8 cellular contexts compared by ENCODE assay signal in genomic region chr21:32612999-32613337, GRCh38. TPM values are rescaled to one million over a fixed set of nuclear protein-coding genes. Genes with fewer than 3 reads are reported as not detected.
DNase-seq lines count a peak whose midpoint lies in the region; ATAC-seq, FAIRE-seq and TF ChIP-seq lines count a peak whose summit lies in the region.

No MANE protein-coding gene starts in this region.

- no peak for TF ChIP-seq CTCF in cardiac muscle cell (IDR thresholded peaks at IDR 0.05; ENCODE audit: low read depth, low read length)
- TF ChIP-seq CTCF in bronchial epithelial cell (IDR thresholded peaks at IDR 0.05; ENCODE audit: insufficient read depth, low read length, severe bottlenecking), result no peak

- H2BK5ac ChIP-seq in mesendoderm (ENCODE audit: low read length), result no peak overlapping the region

- H3K79me2 ChIP-seq in mesendoderm (ENCODE audit: control insufficient read depth, insufficient read depth, low read length), result peaks cover 6% of the 10 kb centered on the region

- no peak for FAIRE-seq in bronchial epithelial cell (lab: Jason Lieb, UNC)

- H3K9me3 ChIP-seq in cardiac muscle cell (ENCODE audit: low read depth), result no peaks in the 10 kb centered on the region
- no peaks in the 10 kb centered on the region for H3K9me3 ChIP-seq in aorta (ENCODE audit: control insufficient read depth, low read length)

- peaks cover 3% of the 10 kb centered on the region for H3K79me1 ChIP-seq in mesendoderm (ENCODE audit: low read length)

- H3K18ac ChIP-seq in mesendoderm (ENCODE audit: low read length), result peak overlapping the region; percentile 16

- no peak overlapping the region for H2AK5ac ChIP-seq in mesendoderm (ENCODE audit: low read length)

- no peaks in the 10 kb centered on the region for H3K4me1 ChIP-seq in cardiac muscle cell (ENCODE audit: low read depth)
- H3K4me1 ChIP-seq in mesendoderm (ENCODE audit: control insufficient read depth, low read depth, low read length), result no peaks in the 10 kb centered on the region
- H3K4me1 ChIP-seq in aorta (ENCODE audit: control insufficient read depth in 1 of 2, insufficient read depth in 2 of 2, low read length in 2 of 2), result no peaks in the 10 kb centered on the region

- peak overlapping the region; percentile 94 for H3K27ac ChIP-seq in cardiac muscle cell
- no peak overlapping the region for H3K27ac ChIP-seq in mesendoderm (ENCODE audit: low read depth, low read length)
- peak overlapping the region; percentile 7 to 48 for H3K27ac ChIP-seq in aorta (ENCODE audit: low read depth in 1 of 2, low read length in 2 of 2)

- H3K36me3 ChIP-seq in cardiac muscle cell (no peaks in the 10 kb centered on the region), bronchial epithelial cell (ENCODE audit: control insufficient read depth, insufficient read depth, low read length) (no peaks in the 10 kb centered on the region), mesendoderm (ENCODE audit: control insufficient read depth, insufficient read depth, low read length) (no peaks in the 10 kb centered on the region), aorta (ENCODE audit: control insufficient read depth in 1 of 2, insufficient read depth in 2 of 2, low read length in 1 of 2) (no peaks in the 10 kb centered on the region)

- H3K56ac ChIP-seq in mesendoderm (ENCODE audit: low read length), result peak overlapping the region; percentile 91

- no peak overlapping the region for H4K5ac ChIP-seq in mesendoderm (ENCODE audit: low read length)

- no peak overlapping the region for H2BK15ac ChIP-seq in mesendoderm (replicated peaks; ENCODE audit: low read depth)

- no peak overlapping the region for H2BK120ac ChIP-seq in mesendoderm (ENCODE audit: low read depth, low read length)

- H3K9ac ChIP-seq in mesendoderm (ENCODE audit: low read length), result peak overlapping the region; percentile 87

- intact Hi-C loops in Right ventricle myocardium inferior (cut with DNase I), result loop anchor here (5.0 kb wide), 1 partner anchor 201 kb away; the partner anchor contains the start of gene EVA1C
- intact Hi-C loops in aorta (cut with DNase I), result no loop called here

- ATAC-seq in Right ventricle myocardium inferior (no peak), aorta (ENCODE audit: low FRiP score) (peak; percentile 25)

- H3K23ac ChIP-seq in mesendoderm (ENCODE audit: low read length), result no peak overlapping the region

- H4K8ac ChIP-seq in mesendoderm (ENCODE audit: low read depth, low read length), result no peak overlapping the region

- no peaks in the 10 kb centered on the region for H3K27me3 ChIP-seq in cardiac muscle cell
- H3K27me3 ChIP-seq in bronchial epithelial cell (ENCODE audit: control insufficient read depth, insufficient read depth, low read length), result no peaks in the 10 kb centered on the region
- no peaks in the 10 kb centered on the region for H3K27me3 ChIP-seq in mesendoderm (ENCODE audit: insufficient read depth, low read length, poor library complexity)
- H3K27me3 ChIP-seq in aorta (ENCODE audit: control insufficient read depth in 1 of 2, insufficient read depth in 2 of 2, low read length in 1 of 2), result no peaks in the 10 kb centered on the region

- peak overlapping the region; percentile 58 for H3K4me2 ChIP-seq in mesendoderm (ENCODE audit: low read length)

- DNase-seq in cardiac muscle cell (ENCODE audit: low read depth in 1 of 2, low spot score in 1 of 2), result no peak
- DNase-seq in Right ventricle myocardium inferior (ENCODE audit: missing footprints), result no peak
- DNase-seq in bronchial epithelial cell (ENCODE audit: low read depth), result no peak
- DNase-seq in mesendoderm, result no peak
- DNase-seq in aorta, result no peak
- DNase-seq in A172 (ENCODE audit: low spot score), result no peak
- DNase-seq in 8988T, result no peak
- no peak for DNase-seq in medulla oblongata (ENCODE audit: extremely low spot score)

- peak overlapping the region; percentile 71 for H3K4ac ChIP-seq in mesendoderm (ENCODE audit: low read depth, low read length)

- H3K4me3 ChIP-seq in cardiac muscle cell (peak overlapping the region; percentile 69), bronchial epithelial cell (ENCODE audit: low read depth, low read length) (peak overlapping the region; percentile 96), mesendoderm (ENCODE audit: low read length) (peak overlapping the region; percentile 64), aorta (ENCODE audit: low read length in 2 of 2) (peak overlapping the region; percentile 1 to 88)

- WGBS in mesendoderm (ENCODE audit: extremely low coverage, insufficient coverage, low lambda C conversion rate), result no CpG with 5 or more reads among the region's 15 CpGs
- 3% methylated on average over 15 of the region's 15 CpGs for WGBS in aorta, 2 donors

RNA-seq across cellular contexts. Expression of gene CFAP298, which starts 0.8 kb away (rescaled TPM):
- total RNA-seq in cardiac muscle cell, result 45.2 and 52.1 TPM in 2 replicates
- 56.2 and 57.1 TPM in 2 replicates for polyA plus RNA-seq in cardiac muscle cell
- 18.4 TPM for total RNA-seq in Right ventricle myocardium inferior
- total RNA-seq in bronchial epithelial cell, result 37.6 and 39.9 TPM in 2 replicates
- 103 TPM for polyA plus RNA-seq in mesendoderm (2013, experiment 1 of 2)
- 106 TPM for polyA plus RNA-seq in mesendoderm (2013, experiment 2 of 2)
- 10 to 100 TPM; 20.4 to 26.9 TPM for total RNA-seq in aorta
- 10 to 100 TPM; 23.2 to 31.4 TPM for polyA plus RNA-seq in aorta
- total RNA-seq in A172 (2014; rRNA removed; shearing (Covaris generic)), result 72.1 and 116 TPM in 2 replicates

RNA-seq across cellular contexts. Expression of gene TCP10L, which starts 27.6 kb away (rescaled TPM):
- total RNA-seq in cardiac muscle cell, result 1.5 and 1.8 TPM in 2 replicates
- polyA plus RNA-seq in cardiac muscle cell, result 4.5 and 4.7 TPM in 2 replicates
- total RNA-seq in Right ventricle myocardium inferior, result 2.6 TPM
- total RNA-seq in bronchial epithelial cell, result 0.13 and 0.26 TPM in 2 replicates
- 0.22 TPM for polyA plus RNA-seq in mesendoderm (2013, experiment 1 of 2)
- 0.29 TPM for polyA plus RNA-seq in mesendoderm (2013, experiment 2 of 2)
- 1 to 10 TPM; 1.4 to 1.5 TPM for total RNA-seq in aorta
- 1 to 10 TPM in 1 of 2 donors, not detected in 1; 2.3 TPM for polyA plus RNA-seq in aorta
- total RNA-seq in A172 (2014; rRNA removed; shearing (Covaris generic)), result not detected in 2 replicates

Comparison
In these comparisons a context has a peak if more than half of its experiments do, and no peak if none do; other contexts are left out.
1. H3K4me3 ChIP-seq: peak in every context shown above with its lines; median percentile 96 in bronchial epithelial cell; 69 in cardiac muscle cell; 64 in mesendoderm; 44 in aorta.